12 cellular contexts compared by ENCODE assay signal in the genomic region with DNA sequence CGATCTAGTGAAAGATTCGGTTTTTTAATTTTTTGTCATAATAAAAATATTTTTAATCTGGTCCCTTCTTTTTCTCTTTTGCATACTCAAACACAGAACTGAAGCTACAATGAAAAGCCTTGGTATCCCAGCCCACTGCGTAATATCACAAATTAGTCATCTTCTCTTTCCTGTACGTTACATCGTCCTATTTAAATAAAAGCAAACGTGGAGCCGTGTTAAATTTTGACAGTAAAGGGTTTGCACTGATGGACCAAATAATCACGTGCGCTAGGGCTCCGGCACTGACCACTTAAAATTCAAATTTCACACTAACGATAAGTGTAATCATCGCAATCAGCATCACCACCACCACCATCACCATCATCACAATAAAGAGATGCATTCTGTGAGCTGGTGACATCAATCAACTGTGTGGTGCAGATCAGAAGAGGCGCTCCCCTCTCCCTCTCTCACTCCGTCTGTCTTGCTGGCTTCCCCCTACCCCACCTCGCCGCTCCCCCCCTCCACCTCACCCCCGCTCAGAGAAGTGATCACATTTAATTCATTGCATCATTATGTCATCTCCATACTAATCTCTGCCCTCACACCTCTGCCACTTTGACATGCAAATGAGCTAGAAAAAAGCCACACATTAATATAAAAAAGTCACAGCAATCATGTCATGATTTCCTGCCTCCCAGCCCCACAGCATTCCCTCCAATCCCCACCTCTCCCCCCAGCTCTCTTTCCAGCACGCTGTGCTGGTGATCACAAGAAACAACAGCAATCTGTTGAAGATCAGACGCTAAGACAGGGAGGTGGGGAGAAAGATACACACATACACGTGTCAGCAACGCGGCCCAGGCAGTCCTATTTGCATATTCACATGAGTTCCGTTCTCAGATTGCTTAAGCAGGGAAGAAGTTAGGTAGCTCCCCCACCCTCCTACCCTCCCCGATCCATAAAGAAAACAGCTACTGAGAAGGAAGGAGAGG.
DNase-seq lines count a peak whose midpoint lies in the region; ATAC-seq and TF ChIP-seq lines count a peak whose summit lies in the region.
"Had no signal": no experiment of that assay in that cellular context is flagged by ENCODE, and none has a peak within 500 bp of the region (broad histone marks: within the 10 kb centered on the region; RNA-seq: fewer than 3 reads in every experiment).

No MANE protein-coding gene starts in this region.

- H3K9me2 ChIP-seq in OCI-LY1 (ENCODE audit: low read depth, low read length), result no peaks in the 10 kb centered on the region

- H3K27me3 ChIP-seq in OCI-LY1 (ENCODE audit: insufficient read depth, low read length) (no peaks in the 10 kb centered on the region), iPS-18a (ENCODE audit: control insufficient read depth, insufficient read depth, low read length) (no peaks in the 10 kb centered on the region), thymus (ENCODE audit: control insufficient read depth, insufficient read depth) (no peaks in the 10 kb centered on the region)

- peak; percentile 37 for DNase-seq in activated naive CD4-positive, alpha-beta T cell treated with anti-CD3 and anti-CD28 coated beads for 36 hours
- DNase-seq in activated naive CD4-positive, alpha-beta T cell treated with Interleukin-2 at 50 U/mL for 16 hours, result no peak
- DNase-seq in ecto neural progenitor cell (ENCODE audit: low spot score), result no peak
- no peak for DNase-seq in erythroblast (lab: John Stamatoyannopoulos, UW)
- DNase-seq: activated CD4-positive, alpha-beta T cell treated with anti-CD3 and anti-CD28 coated beads for 4 hours; CD8-positive, alpha-beta memory T cell; left lung; NCI-H510A treated with DMSO at 0.1 percent for 48 hours had no signal

- no peaks in the 10 kb centered on the region for H3K9me3 ChIP-seq in OCI-LY1 (ENCODE audit: low read length)
- no peaks in the 10 kb centered on the region for H3K9me3 ChIP-seq in iPS-18a (ENCODE audit: control insufficient read depth, low read depth, low read length)
- H3K9me3 ChIP-seq in thymus (ENCODE audit: control insufficient read depth), result no peaks in the 10 kb centered on the region
- H3K9me3 ChIP-seq: left lung had no signal

- no peaks in the 10 kb centered on the region for H3K9me3 Mint-ChIP-seq in activated naive CD4-positive, alpha-beta T cell treated with anti-CD3 and anti-CD28 coated beads for 36 hours

- no peak for TF ChIP-seq CTCF in OCI-LY1 (IDR thresholded peaks at IDR 0.05; ENCODE audit: low read length)

- no peak for ATAC-seq in GM21423 (IDR thresholded peaks at IDR 0.05; ENCODE audit: unreplicated experiment)
- ATAC-seq: left lung had no signal

- no peaks in the 10 kb centered on the region for H3K4me1 ChIP-seq in OCI-LY1 (ENCODE audit: insufficient read depth, low read length, severe bottlenecking)
- H3K4me1 ChIP-seq in iPS-18a (ENCODE audit: control insufficient read depth, low read depth, low read length), result peaks cover 21% of the 10 kb centered on the region
- peaks cover 3% of the 10 kb centered on the region for H3K4me1 ChIP-seq in thymus (ENCODE audit: control insufficient read depth, insufficient read depth, low read length)
- H3K4me1 ChIP-seq: left lung had no signal

- no peaks in the 10 kb centered on the region for H3K79me2 ChIP-seq in OCI-LY1 (ENCODE audit: insufficient read depth, low read length)

- H3K27me3 Mint-ChIP-seq in activated naive CD4-positive, alpha-beta T cell treated with anti-CD3 and anti-CD28 coated beads for 36 hours (ENCODE audit: low read depth), result peaks cover 32% of the 10 kb centered on the region

- TF ChIP-seq POLR2A in erythroblast (IDR thresholded peaks at IDR 0.05; ENCODE audit: low read length), result no peak

- no peak overlapping the region for H2AFZ ChIP-seq in OCI-LY1 (ENCODE audit: low read length)

- no peak overlapping the region for H3K27ac Mint-ChIP-seq in activated naive CD4-positive, alpha-beta T cell treated with anti-CD3 and anti-CD28 coated beads for 36 hours
- H3K27ac Mint-ChIP-seq: CD8-positive, alpha-beta memory T cell had no signal

- no peaks in the 10 kb centered on the region for H3F3A ChIP-seq in OCI-LY1 (ENCODE audit: insufficient read depth, low read length)

- H3K36me3 ChIP-seq in OCI-LY1 (ENCODE audit: insufficient read depth, low read length) (no peaks in the 10 kb centered on the region), iPS-18a (ENCODE audit: control insufficient read depth, low read depth, low read length) (no peaks in the 10 kb centered on the region), thymus (ENCODE audit: control insufficient read depth, insufficient read depth) (no peaks in the 10 kb centered on the region)
- H3K36me3 ChIP-seq: left lung had no signal

- H3K9ac ChIP-seq in OCI-LY1 (ENCODE audit: low read length) (no peak overlapping the region), iPS-18a (ENCODE audit: low read length) (peak overlapping the region; percentile 38)

- no peaks in the 10 kb centered on the region for H3K36me3 Mint-ChIP-seq in activated naive CD4-positive, alpha-beta T cell treated with anti-CD3 and anti-CD28 coated beads for 36 hours (ENCODE audit: low read depth)
- H3K36me3 Mint-ChIP-seq: CD8-positive, alpha-beta memory T cell had no signal

- peak overlapping the region; percentile 19 for H3K4me2 ChIP-seq in OCI-LY1 (ENCODE audit: low read length)

- peaks cover 15% of the 10 kb centered on the region for H3K4me1 Mint-ChIP-seq in activated naive CD4-positive, alpha-beta T cell treated with anti-CD3 and anti-CD28 coated beads for 36 hours (ENCODE audit: low read depth)
- H3K4me1 Mint-ChIP-seq: CD8-positive, alpha-beta memory T cell had no signal

- CTCF ChIA-PET in activated naive CD4-positive, alpha-beta T cell treated with anti-CD3 and anti-CD28 coated beads for 36 hours (lab: Charles Lee), result interaction anchor here (0.8 kb wide), 1 partner anchor 217 kb away, joined by 3 read pairs; no protein-coding TSS in a partner anchor

- no peak overlapping the region for H3K27ac ChIP-seq in OCI-LY1 (ENCODE audit: low read depth, low read length, poor library complexity, severe bottlenecking)
- no peak overlapping the region for H3K27ac ChIP-seq in iPS-18a (ENCODE audit: low read length)
- peak overlapping the region; percentile 25 for H3K27ac ChIP-seq in thymus (ENCODE audit: low read depth)
- H3K27ac ChIP-seq: left lung had no signal

- no peak overlapping the region for H3K4me3 Mint-ChIP-seq in activated naive CD4-positive, alpha-beta T cell treated with anti-CD3 and anti-CD28 coated beads for 36 hours
- H3K4me3 Mint-ChIP-seq: CD8-positive, alpha-beta memory T cell had no signal

- H3K4me3 ChIP-seq in OCI-LY1 (ENCODE audit: low read depth, low read length, poor library complexity, severe bottlenecking) (no peak overlapping the region), iPS-18a (ENCODE audit: low read length) (peak overlapping the region; percentile 60), thymus (ENCODE audit: low read length) (peak overlapping the region; percentile 35)
- H3K4me3 ChIP-seq: left lung had no signal

- intact Hi-C loops in activated naive CD4-positive, alpha-beta T cell treated with anti-CD3 and anti-CD28 coated beads for 36 hours (cut with micrococcal nuclease), result no loop called here

- H4K20me1 ChIP-seq in OCI-LY1 (ENCODE audit: insufficient read depth, low read length), result no peaks in the 10 kb centered on the region

- 9% methylated on average over 24 of the region's 24 CpGs for WGBS in thymus
